Comparison of ENCODE assay signal across 8 cellular contexts in the genomic region with DNA sequence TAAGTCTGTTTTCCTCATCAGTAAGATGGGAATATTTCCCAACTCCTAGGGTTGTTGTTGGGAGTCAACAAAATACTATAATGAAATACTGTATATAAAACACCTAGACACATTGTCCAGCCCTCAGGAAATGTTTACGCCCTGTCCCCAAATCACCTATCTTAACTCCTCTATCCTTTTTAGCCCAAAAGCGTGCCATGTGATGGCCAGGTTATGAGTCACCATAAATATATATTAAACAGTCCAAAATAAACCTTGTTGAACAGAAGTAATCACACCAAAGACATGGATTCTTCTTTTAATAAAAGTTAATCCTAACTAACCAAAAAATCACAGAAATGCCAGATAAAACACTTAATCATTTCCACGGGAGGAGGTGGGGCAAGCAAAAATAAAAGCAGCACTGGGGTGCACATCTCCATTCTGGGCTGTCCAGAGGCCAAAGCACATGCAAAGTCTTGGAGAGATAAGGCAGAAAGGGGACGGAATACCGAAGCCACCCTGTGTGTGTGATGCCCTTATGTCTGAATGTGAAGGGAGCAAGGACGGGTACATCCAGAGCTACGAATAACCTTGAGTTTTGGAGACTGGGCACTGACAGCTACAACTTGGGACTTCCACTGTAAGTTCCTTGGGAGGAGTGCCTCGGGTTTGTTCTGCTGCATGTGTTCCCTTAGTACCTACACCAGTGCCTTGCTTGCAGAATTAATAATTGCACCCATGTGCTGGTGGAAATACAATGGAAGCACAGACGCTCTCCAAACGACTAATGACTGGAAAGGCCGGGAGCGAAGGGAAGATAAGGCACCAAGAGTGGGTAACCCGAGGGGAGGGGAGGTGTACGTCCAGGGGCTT. TPM values are rescaled to one million over a fixed set of nuclear protein-coding genes. Genes with fewer than 3 reads are reported as not detected.
DNase-seq lines count a peak whose midpoint lies in the region; ATAC-seq and TF ChIP-seq lines count a peak whose summit lies in the region.

No MANE protein-coding gene starts in this region.

- peak overlapping the region; percentile 98 for H3K4me3 Mint-ChIP-seq in activated naive CD8-positive, alpha-beta T cell treated with anti-CD3 and anti-CD28 coated beads, Interleukin-2, amount 50 U/mL, for 24 hours
- H3K4me3 Mint-ChIP-seq in type B pancreatic cell, result peak overlapping the region; percentile 96

- no peaks in the 10 kb centered on the region for H3K27me3 ChIP-seq in cardiac muscle cell
- no peaks in the 10 kb centered on the region for H3K27me3 ChIP-seq in right lobe of liver

- peaks cover 17% of the 10 kb centered on the region for H3K36me3 Mint-ChIP-seq in activated naive CD8-positive, alpha-beta T cell treated with anti-CD3 and anti-CD28 coated beads, Interleukin-2, amount 50 U/mL, for 24 hours (ENCODE audit: low read depth)
- peaks cover 5% of the 10 kb centered on the region for H3K36me3 Mint-ChIP-seq in type B pancreatic cell

- peaks cover 65% of the 10 kb centered on the region for H3K4me1 Mint-ChIP-seq in activated naive CD8-positive, alpha-beta T cell treated with anti-CD3 and anti-CD28 coated beads, Interleukin-2, amount 50 U/mL, for 24 hours
- H3K4me1 Mint-ChIP-seq in type B pancreatic cell (ENCODE audit: unreplicated experiment), result peaks cover 28% of the 10 kb centered on the region

- TF ChIP-seq POLR2A in right lobe of liver (IDR thresholded peaks at IDR 0.05), result no peak
- no peak for TF ChIP-seq POLR2A in GM18505 (IDR thresholded peaks at IDR 0.05; ENCODE audit: borderline replicate concordance, extremely low read depth, insufficient read depth, insufficient read length)

- H3K27ac ChIP-seq in cardiac muscle cell (peak overlapping the region; percentile 95), right lobe of liver (peak overlapping the region; percentile 86 to 95 (median 89))

- no peaks in the 10 kb centered on the region for H3K36me3 ChIP-seq in cardiac muscle cell
- H3K36me3 ChIP-seq in right lobe of liver, result peaks cover 0 to 10% (median 7%) of the 10 kb centered on the region in 4 donors

- intact Hi-C loops in Right ventricle myocardium superior (cut with DNase I), result loop anchor here (5.0 to 10.0 kb wide), 2 partner anchors 53 to 60 kb away; partner anchors contain the start of gene PATL1
- intact Hi-C loops in right lobe of liver (cut with DNase I), result loop anchor here in 1 of 2 donors (10.0 kb wide), 1 partner anchor 50 kb away; the partner anchor contains the start of gene PATL1

- WGBS in right lobe of liver (ENCODE audit: insufficient coverage, low coverage, low lambda C conversion rate, missing lambda C conversion rate), result 3% methylated on average over 13 of the region's 14 CpGs

- H3K9me3 ChIP-seq in cardiac muscle cell (ENCODE audit: low read depth) (no peaks in the 10 kb centered on the region), right lobe of liver (no peaks in the 10 kb centered on the region)

- H3K9me3 Mint-ChIP-seq in activated naive CD8-positive, alpha-beta T cell treated with anti-CD3 and anti-CD28 coated beads, Interleukin-2, amount 50 U/mL, for 24 hours, result no peaks in the 10 kb centered on the region
- no peaks in the 10 kb centered on the region for H3K9me3 Mint-ChIP-seq in type B pancreatic cell

- H3K4me3 ChIP-seq in cardiac muscle cell (peak overlapping the region; percentile 94), right lobe of liver (peak overlapping the region; percentile 74 to 85 (median 77))

- peaks cover 2% of the 10 kb centered on the region for H3K27me3 Mint-ChIP-seq in activated naive CD8-positive, alpha-beta T cell treated with anti-CD3 and anti-CD28 coated beads, Interleukin-2, amount 50 U/mL, for 24 hours
- H3K27me3 Mint-ChIP-seq in type B pancreatic cell, result no peaks in the 10 kb centered on the region

- peak in 1 of 2 donors; percentile 12 for DNase-seq in cardiac muscle cell (ENCODE audit: low read depth in 1 of 2, low spot score in 1 of 2)
- no peak for DNase-seq in Right ventricle myocardium superior
- DNase-seq in activated naive CD8-positive, alpha-beta T cell treated with anti-CD3 and anti-CD28 coated beads, Interleukin-2, amount 50 U/mL, for 24 hours, result no peak
- DNase-seq in right lobe of liver, result no peak
- DNase-seq in type B pancreatic cell (ENCODE audit: extremely low spot score, unreplicated experiment), result no peak
- no peak for DNase-seq in GM03348 (ENCODE audit: low spot score)

- peaks cover 38% of the 10 kb centered on the region for H3K4me1 ChIP-seq in cardiac muscle cell (ENCODE audit: low read depth)
- H3K4me1 ChIP-seq in right lobe of liver, result peaks cover 0 to 43% (median 15%) of the 10 kb centered on the region in 4 donors

- ATAC-seq in Right ventricle myocardium superior (ENCODE audit: poor library complexity) (no peak), right lobe of liver (no peak), GM18505 (IDR thresholded peaks at IDR 0.05; ENCODE audit: unreplicated experiment) (no peak), HG02642 (IDR thresholded peaks at IDR 0.05; ENCODE audit: poor library complexity, unreplicated experiment) (no peak)
- no peak for ATAC-seq in activated naive CD8-positive, alpha-beta T cell treated with anti-CD3 and anti-CD28 coated beads, Interleukin-2, amount 50 U/mL, for 24 hours

- peak overlapping the region; percentile 86 for H3K27ac Mint-ChIP-seq in activated naive CD8-positive, alpha-beta T cell treated with anti-CD3 and anti-CD28 coated beads, Interleukin-2, amount 50 U/mL, for 24 hours
- peak overlapping the region; percentile 93 for H3K27ac Mint-ChIP-seq in type B pancreatic cell

- TF ChIP-seq CTCF in cardiac muscle cell (IDR thresholded peaks at IDR 0.05; ENCODE audit: low read depth, low read length) (no peak), right lobe of liver (IDR thresholded peaks at IDR 0.05) (no peak), type B pancreatic cell (conservative IDR thresholded peaks at IDR 0.05) (no peak)

RNA-seq across cellular contexts. Expression of gene OSBP, which starts 1.1 kb away (rescaled TPM):
- total RNA-seq in cardiac muscle cell (20.6 and 27.3 TPM in 2 replicates), Right ventricle myocardium superior (33.1 TPM), right lobe of liver (10 to 100 TPM; 44.9 to 65.4 (median 52.4) TPM), type B pancreatic cell (ENCODE audit: low replicate concordance) (42.4 and 44.5 TPM in 2 replicates)
- polyA plus RNA-seq in cardiac muscle cell, result 30.7 and 39.8 TPM in 2 replicates

RNA-seq across cellular contexts. Expression of gene PATL1, which starts 54.3 kb away (rescaled TPM):
- 7.9 and 10.9 TPM in 2 replicates for total RNA-seq in cardiac muscle cell
- 11.4 and 15.8 TPM in 2 replicates for polyA plus RNA-seq in cardiac muscle cell
- total RNA-seq in Right ventricle myocardium superior, result 21.6 TPM
- 10 to 100 TPM; 13.8 to 27.6 (median 21.1) TPM for total RNA-seq in right lobe of liver
- total RNA-seq in type B pancreatic cell (ENCODE audit: low replicate concordance), result 35.0 and 37.4 TPM in 2 replicates
